30 cellular contexts compared by ENCODE assay signal in genomic region chr4:42148453-42148852, GRCh38. TPM values are rescaled to one million over a fixed set of nuclear protein-coding genes. Genes with fewer than 3 reads are reported as not detected.
"Had no signal": no experiment of that assay in that cellular context is flagged by ENCODE, and none has a peak within 500 bp of the region (broad histone marks: within the 10 kb centered on the region; RNA-seq: fewer than 3 reads in every experiment).

No MANE protein-coding gene starts in this region.

- H3K4me2 ChIP-seq: KMS-11 had no signal

- H3K36me3 ChIP-seq: ascending aorta had no signal

- DNase-seq: activated CD4-positive, alpha-beta T cell treated with anti-CD3 and anti-CD28 coated beads for 48 hours; activated CD4-positive, alpha-beta T cell treated with anti-CD3 and anti-CD28 coated beads, Interleukin-2, amount 50 U/mL, for 4 hours; activated CD4-positive, CD25-positive, alpha-beta regulatory T cell treated with anti-CD3 and anti-CD28 coated beads, Interleukin-2, amount 50 U/mL, for 72 hours; activated CD8-positive, alpha-beta memory T cell treated with anti-CD3 and anti-CD28 coated beads, Interleukin-2, amount 50 U/mL, for 48 hours; activated CD8-positive, alpha-beta T cell treated with anti-CD3 and anti-CD28 coated beads, Interleukin-2, amount 10 ng/mL, durations not matched to agents 7 days and 5 days; activated effector memory CD4-positive, alpha-beta T cell treated with Interleukin-2 at 50 U/mL for 16 hours; activated naive CD4-positive, alpha-beta T cell treated with Interleukin-2 at 50 U/mL for 16 hours; activated naive CD8-positive, alpha-beta T cell treated with anti-CD3 and anti-CD28 coated beads, Interleukin-2, amount 50 U/mL, for 24 hours; activated T-cell treated with anti-CD3 and anti-CD28 coated beads, Interleukin-2, amount 50 U/mL, for 1 hour; amniotic stem cell; body of pancreas; central memory CD4-positive, alpha-beta T cell; cortex of kidney; NCI-H1092 treated with DMSO at 0.1 percent for 48 hours; NCI-H1436; NCI-H187; NCI-H2081; NCI-H510A treated with DMSO at 0.1 percent for 48 hours; NCI-H69; PC-3; SHP77 treated with DMSO at 0.1 percent for 48 hours; T-helper 1 cell had no signal

- H3K9me3 Mint-ChIP-seq: activated naive CD4-positive, alpha-beta T cell treated with anti-CD3 and anti-CD28 coated beads, Interleukin-2, amount 50 U/mL, for 72 hours; activated naive CD8-positive, alpha-beta T cell treated with anti-CD3 and anti-CD28 coated beads, Interleukin-2, amount 50 U/mL, for 24 hours; WTC11 had no signal

- H3K4me3 ChIP-seq: ascending aorta, body of pancreas had no signal

- H3K27ac ChIP-seq: ascending aorta, body of pancreas, KMS-11 had no signal

- H3K4me3 Mint-ChIP-seq: activated CD8-positive, alpha-beta T cell treated with anti-CD3 and anti-CD28 coated beads, Interleukin-2, amount 10 ng/mL, durations not matched to agents 7 days and 5 days; activated naive CD8-positive, alpha-beta T cell treated with anti-CD3 and anti-CD28 coated beads, Interleukin-2, amount 50 U/mL, for 24 hours had no signal

- H3K9me3 ChIP-seq: ascending aorta, body of pancreas had no signal

- H3K9ac ChIP-seq: KMS-11 had no signal

- H3K27ac Mint-ChIP-seq: activated CD8-positive, alpha-beta T cell treated with anti-CD3 and anti-CD28 coated beads, Interleukin-2, amount 10 ng/mL, durations not matched to agents 7 days and 5 days; activated naive CD4-positive, alpha-beta T cell treated with anti-CD3 and anti-CD28 coated beads, Interleukin-2, amount 50 U/mL, for 72 hours; activated naive CD8-positive, alpha-beta T cell treated with anti-CD3 and anti-CD28 coated beads, Interleukin-2, amount 50 U/mL, for 24 hours; WTC11 had no signal

RNA-seq across cellular contexts. Expression of gene BEND4, which starts 4.0 kb away (rescaled TPM):
- total RNA-seq: ascending aorta, body of pancreas, bronchial epithelial cell, chondrocyte, MCF 10A, PC-3, SK-MEL-5 had no signal
